8 cellular contexts compared by ENCODE assay signal in genomic region chr4:78613522-78614311, GRCh38.
DNase-seq lines count a peak whose midpoint lies in the region; ATAC-seq and TF ChIP-seq lines count a peak whose summit lies in the region.

No MANE protein-coding gene starts in this region.

- no peak overlapping the region for H3K4me3 Mint-ChIP-seq in activated naive CD8-positive, alpha-beta T cell treated with anti-CD3 and anti-CD28 coated beads, Interleukin-2, amount 50 U/mL, for 24 hours
- no peak overlapping the region for H3K4me3 Mint-ChIP-seq in activated CD4-positive, alpha-beta memory T cell treated with anti-CD3 and anti-CD28 coated beads for 36 hours
- no peak overlapping the region for H3K4me3 Mint-ChIP-seq in activated CD4-positive, alpha-beta memory T cell treated with anti-CD3 and anti-CD28 coated beads, Interleukin-2, amount 10 ng/mL, durations not matched to agents 7 days and 5 days

- in situ Hi-C loops in GM13977 (cut with MboI; ENCODE audit: low pct_unique_long_range_greater_than_20kb, low sequenced_read_pairs, unreplicated experiment): no loop called here

- H3K27ac Mint-ChIP-seq in activated naive CD8-positive, alpha-beta T cell treated with anti-CD3 and anti-CD28 coated beads, Interleukin-2, amount 50 U/mL, for 24 hours: peak overlapping the region; percentile 71
- no peak overlapping the region for H3K27ac Mint-ChIP-seq in activated CD4-positive, alpha-beta memory T cell treated with anti-CD3 and anti-CD28 coated beads for 36 hours
- no peak overlapping the region for H3K27ac Mint-ChIP-seq in activated CD4-positive, alpha-beta memory T cell treated with anti-CD3 and anti-CD28 coated beads, Interleukin-2, amount 10 ng/mL, durations not matched to agents 7 days and 5 days

- DNase-seq in GM13977 (ENCODE audit: low spot score) (peak; percentile 15), COLO668 (lab: John Stamatoyannopoulos, UW; ENCODE audit: unreplicated experiment) (no peak), NCI-H1105 treated with DMSO at 0.1 percent for 48 hours (lab: John Stamatoyannopoulos, UW) (no peak)
- DNase-seq in activated naive CD8-positive, alpha-beta T cell treated with anti-CD3 and anti-CD28 coated beads, Interleukin-2, amount 50 U/mL, for 24 hours: no peak
- DNase-seq in activated CD4-positive, alpha-beta memory T cell treated with anti-CD3 and anti-CD28 coated beads for 36 hours: no peak
- DNase-seq in activated CD4-positive, alpha-beta memory T cell treated with anti-CD3 and anti-CD28 coated beads, Interleukin-2, amount 10 ng/mL, durations not matched to agents 7 days and 5 days: no peak

- POLR2A ChIA-PET in activated CD4-positive, alpha-beta memory T cell treated with anti-CD3 and anti-CD28 coated beads for 36 hours (lab: Charles Lee): no interaction called here
- POLR2A ChIA-PET in activated CD4-positive, alpha-beta memory T cell treated with anti-CD3 and anti-CD28 coated beads, Interleukin-2, amount 10 ng/mL, durations not matched to agents 7 days and 5 days (lab: Charles Lee): interaction anchor here (1.3 kb wide), 1 partner anchor 10 kb away, joined by 4 read pairs; no protein-coding TSS in a partner anchor

- no peaks in the 10 kb centered on the region for H3K9me3 Mint-ChIP-seq in activated naive CD8-positive, alpha-beta T cell treated with anti-CD3 and anti-CD28 coated beads, Interleukin-2, amount 50 U/mL, for 24 hours
- no peaks in the 10 kb centered on the region for H3K9me3 Mint-ChIP-seq in activated CD4-positive, alpha-beta memory T cell treated with anti-CD3 and anti-CD28 coated beads for 36 hours
- no peaks in the 10 kb centered on the region for H3K9me3 Mint-ChIP-seq in activated CD4-positive, alpha-beta memory T cell treated with anti-CD3 and anti-CD28 coated beads, Interleukin-2, amount 10 ng/mL, durations not matched to agents 7 days and 5 days

- ATAC-seq in GM19455 (IDR thresholded peaks at IDR 0.05; ENCODE audit: unreplicated experiment) (peak; percentile 81), HG03159 (IDR thresholded peaks at IDR 0.05; ENCODE audit: unreplicated experiment) (peak; percentile 75)
- ATAC-seq in activated naive CD8-positive, alpha-beta T cell treated with anti-CD3 and anti-CD28 coated beads, Interleukin-2, amount 50 U/mL, for 24 hours: peak; percentile 60

- intact Hi-C loops in activated CD4-positive, alpha-beta memory T cell treated with anti-CD3 and anti-CD28 coated beads for 36 hours (cut with micrococcal nuclease): loop anchor here (2.0 to 5.0 kb wide), 3 partner anchors 43 to 655 kb away; partner anchors contain the start of gene BMP2K

- no peak for TF ChIP-seq CTCF in GM13977 (IDR thresholded peaks at IDR 0.05; ENCODE audit: extremely low read depth, insufficient read depth, missing control alignments)

- CTCF ChIA-PET in activated CD4-positive, alpha-beta memory T cell treated with anti-CD3 and anti-CD28 coated beads for 36 hours (lab: Charles Lee): interaction anchor here (0.9 to 3.0 kb wide), 5 partner anchors 31 to 295 kb away, joined by 3 to 23 read pairs (median 6); no protein-coding TSS in a partner anchor
- CTCF ChIA-PET in activated CD4-positive, alpha-beta memory T cell treated with anti-CD3 and anti-CD28 coated beads, Interleukin-2, amount 10 ng/mL, durations not matched to agents 7 days and 5 days (lab: Charles Lee): interaction anchor here (1.1 to 4.4 kb wide), 6 partner anchors 13 to 255 kb away, joined by 3 to 20 read pairs (median 4); no protein-coding TSS in a partner anchor

- no peaks in the 10 kb centered on the region for H3K36me3 Mint-ChIP-seq in activated naive CD8-positive, alpha-beta T cell treated with anti-CD3 and anti-CD28 coated beads, Interleukin-2, amount 50 U/mL, for 24 hours (ENCODE audit: low read depth)
- H3K36me3 Mint-ChIP-seq in activated CD4-positive, alpha-beta memory T cell treated with anti-CD3 and anti-CD28 coated beads for 36 hours: no peaks in the 10 kb centered on the region
- H3K36me3 Mint-ChIP-seq in activated CD4-positive, alpha-beta memory T cell treated with anti-CD3 and anti-CD28 coated beads, Interleukin-2, amount 10 ng/mL, durations not matched to agents 7 days and 5 days (ENCODE audit: low read depth): no peaks in the 10 kb centered on the region

- H3K27me3 Mint-ChIP-seq in activated naive CD8-positive, alpha-beta T cell treated with anti-CD3 and anti-CD28 coated beads, Interleukin-2, amount 50 U/mL, for 24 hours: no peaks in the 10 kb centered on the region
- H3K27me3 Mint-ChIP-seq in activated CD4-positive, alpha-beta memory T cell treated with anti-CD3 and anti-CD28 coated beads for 36 hours: no peaks in the 10 kb centered on the region
- H3K27me3 Mint-ChIP-seq in activated CD4-positive, alpha-beta memory T cell treated with anti-CD3 and anti-CD28 coated beads, Interleukin-2, amount 10 ng/mL, durations not matched to agents 7 days and 5 days: no peaks in the 10 kb centered on the region

- peaks cover 54% of the 10 kb centered on the region for H3K4me1 Mint-ChIP-seq in activated naive CD8-positive, alpha-beta T cell treated with anti-CD3 and anti-CD28 coated beads, Interleukin-2, amount 50 U/mL, for 24 hours
- H3K4me1 Mint-ChIP-seq in activated CD4-positive, alpha-beta memory T cell treated with anti-CD3 and anti-CD28 coated beads for 36 hours (ENCODE audit: low read depth): peaks cover 23% of the 10 kb centered on the region
- peaks cover 26% of the 10 kb centered on the region for H3K4me1 Mint-ChIP-seq in activated CD4-positive, alpha-beta memory T cell treated with anti-CD3 and anti-CD28 coated beads, Interleukin-2, amount 10 ng/mL, durations not matched to agents 7 days and 5 days
